Comparison of ENCODE assay signal across 8 cellular contexts in the genomic region with DNA sequence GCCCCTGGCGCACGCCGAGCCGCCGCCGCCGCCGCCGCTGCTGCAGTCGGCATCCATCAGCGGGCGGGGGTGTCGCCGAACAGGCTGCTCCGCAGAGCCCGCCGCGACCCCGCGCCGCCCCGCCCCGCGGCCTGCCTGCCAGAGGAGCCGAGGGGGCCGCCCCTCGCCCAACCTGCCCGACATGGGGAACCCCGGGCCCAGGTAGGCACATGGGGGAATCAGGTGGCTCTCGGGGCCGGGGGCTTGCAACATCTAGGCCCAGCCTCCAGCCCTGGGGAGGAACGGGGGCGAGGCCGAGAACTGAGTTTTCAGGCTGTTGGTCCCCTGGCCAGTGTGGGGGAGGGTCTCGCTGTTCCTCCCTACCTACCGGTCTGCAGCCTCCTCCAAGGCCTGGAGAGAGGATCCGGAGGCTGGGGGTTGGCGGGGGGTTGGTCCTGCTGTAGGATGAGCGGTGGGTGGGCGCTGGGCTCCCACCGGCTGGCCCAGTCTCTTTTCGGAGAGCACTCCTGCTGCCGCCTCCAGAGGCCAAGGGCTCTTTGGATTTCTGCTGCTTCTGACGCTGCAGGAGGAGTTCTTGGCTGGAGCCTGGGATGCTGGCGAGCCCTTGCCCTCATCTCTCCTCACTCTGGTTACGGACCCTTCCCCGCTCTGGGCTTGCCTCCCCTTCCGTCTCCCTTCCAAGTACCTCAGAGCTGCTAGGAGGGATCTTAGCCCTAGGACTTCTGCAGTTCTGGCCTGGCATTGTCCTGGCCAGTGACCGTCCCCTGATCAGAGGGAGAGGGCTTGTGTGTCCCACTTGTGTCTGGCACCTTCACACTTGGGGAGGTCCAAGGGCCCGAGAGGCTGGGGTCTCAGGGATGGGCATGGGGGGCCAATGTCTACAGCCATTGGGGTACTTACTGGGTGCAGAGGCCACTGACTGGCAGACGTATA.
DNase-seq lines count a peak whose midpoint lies in the region; ATAC-seq and TF ChIP-seq lines count a peak whose summit lies in the region.

A gene (plus strand): TSS at position 45 of the 933 bp plus-strand sequence. CDS start 19,038 bp downstream, outside the sequence.

- no peaks in the 10 kb centered on the region for H4K20me1 ChIP-seq in SU-DHL-6 (ENCODE audit: low read depth, low read length)

- H3K27ac Mint-ChIP-seq in nephron progenitor cell, result no peak within 1 kb of the TSS

- ATAC-seq in HG02970 (IDR thresholded peaks at IDR 0.05; ENCODE audit: low FRiP score, unreplicated experiment), result no peak
- no peak for ATAC-seq in GM21529 (IDR thresholded peaks at IDR 0.05; ENCODE audit: unreplicated experiment)

- H3K36me3 Mint-ChIP-seq in nephron progenitor cell (ENCODE audit: low read depth), result no peaks in the 10 kb centered on the region

- H3K9me3 ChIP-seq in SU-DHL-6 (ENCODE audit: insufficient read depth, low read length), result no peaks in the 10 kb centered on the region

- H3K27me3 ChIP-seq in SU-DHL-6 (ENCODE audit: low read length), result no peaks in the 10 kb centered on the region

- H3K4me3 Mint-ChIP-seq in nephron progenitor cell, result peak within 1 kb of the TSS; percentile 85

- peak; percentile 61 for DNase-seq in DMS 273 (lab: John Stamatoyannopoulos, UW; ENCODE audit: unreplicated experiment)
- no peak for DNase-seq in DMS 273 treated with DMSO at 0.1 percent for 48 hours (lab: John Stamatoyannopoulos, UW)
- peak; percentile 18 for DNase-seq in fibroblast of pulmonary artery (ENCODE audit: low read depth)
- DNase-seq in nephron progenitor cell, result peak; percentile 69
- no peak for DNase-seq in NOMO-1 treated with dmso at 0.1 percent for 144 hours (lab: John Stamatoyannopoulos, UW; ENCODE audit: unreplicated experiment)

- H3K9me2 ChIP-seq in SU-DHL-6 (replicated peaks; ENCODE audit: insufficient read depth, low read length), result no peaks in the 10 kb centered on the region

- H3K27me3 Mint-ChIP-seq in nephron progenitor cell (ENCODE audit: low read depth, poor library complexity), result peaks cover 8% of the 10 kb centered on the region

- TF ChIP-seq CTCF in SU-DHL-6 (IDR thresholded peaks at IDR 0.05; ENCODE audit: insufficient read depth, low read length, poor library complexity, severe bottlenecking), result no peak
- no peak for TF ChIP-seq CTCF in fibroblast of pulmonary artery (IDR thresholded peaks at IDR 0.05; ENCODE audit: low read length, missing control alignments)
- no peak for TF ChIP-seq CTCF in nephron progenitor cell (IDR thresholded peaks at IDR 0.05)

- no peak within 1 kb of the TSS for H2AFZ ChIP-seq in SU-DHL-6 (ENCODE audit: low read depth, low read length, severe bottlenecking)

- peak within 1 kb of the TSS; percentile 24 for H3K4me2 ChIP-seq in SU-DHL-6 (ENCODE audit: low read depth, low read length, poor library complexity, severe bottlenecking)

- H3K4me3 ChIP-seq in SU-DHL-6 (ENCODE audit: insufficient read depth, low read length, poor library complexity, severe bottlenecking) (no peak within 1 kb of the TSS), fibroblast of pulmonary artery (replicated peaks; ENCODE audit: low read depth, low read length) (peak within 1 kb of the TSS; percentile 66)

- no peak within 1 kb of the TSS for H3K27ac ChIP-seq in SU-DHL-6 (ENCODE audit: low read depth, low read length)

- H3K4me1 Mint-ChIP-seq in nephron progenitor cell, result peaks cover 47% of the 10 kb centered on the region

- H3K9ac ChIP-seq in SU-DHL-6 (ENCODE audit: low read length), result no peak within 1 kb of the TSS

- H3K79me2 ChIP-seq in SU-DHL-6 (ENCODE audit: insufficient read depth, low read length), result no peaks in the 10 kb centered on the region

- H3K36me3 ChIP-seq in SU-DHL-6 (ENCODE audit: low read length), result no peaks in the 10 kb centered on the region

- no peaks in the 10 kb centered on the region for H3K9me3 Mint-ChIP-seq in nephron progenitor cell

- H3F3A ChIP-seq in SU-DHL-6 (ENCODE audit: insufficient read depth), result no peaks in the 10 kb centered on the region

Comparison
In these comparisons a context has a peak if more than half of its experiments do, and no peak if none do; other contexts are left out.
1. DNase-seq: peak in DMS 273 (single experiment), fibroblast of pulmonary artery (single experiment) and nephron progenitor cell (single experiment); none in DMS 273 treated with DMSO at 0.1 percent for 48 hours (single experiment) and NOMO-1 treated with dmso at 0.1 percent for 144 hours (single experiment).